Comparison of ENCODE assay signal across 21 cellular contexts in the genomic region with DNA sequence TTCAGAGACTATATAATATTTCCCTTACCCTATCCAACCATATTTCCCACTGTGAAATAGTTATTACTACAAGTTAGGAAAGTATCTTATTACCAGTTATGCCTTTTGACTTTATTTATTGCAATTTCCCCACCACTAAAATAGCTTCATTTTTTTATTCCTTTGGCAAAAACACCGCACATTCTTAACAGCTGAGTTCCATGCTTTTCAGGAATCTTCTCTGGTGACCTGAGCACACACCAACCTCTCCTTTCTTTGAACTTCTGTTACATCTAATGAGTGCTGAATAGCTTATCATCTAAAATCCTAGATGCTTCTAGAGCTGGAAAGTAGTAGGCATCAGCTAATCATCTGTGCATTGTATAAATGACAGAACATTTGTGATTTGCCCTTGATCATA.
A peak's percentile ranks its signal among the peaks of the same experiment; 100 is the strongest.
DNase-seq lines count a peak whose midpoint lies in the region; ATAC-seq, FAIRE-seq and TF ChIP-seq lines count a peak whose summit lies in the region.
"Had no signal": no experiment of that assay in that cellular context is flagged by ENCODE, and none has a peak within 500 bp of the region (broad histone marks: within the 10 kb centered on the region; RNA-seq: fewer than 3 reads in every experiment).

No MANE protein-coding gene starts in this region.

- 0 out of 2 replicates have a peak, but pooled peaks cover 4% of the 10 kb centered on the region for H3F3A ChIP-seq in GM23248 (ENCODE audit: insufficient read depth)

- no peak overlapping the region for H3K4me2 ChIP-seq in GM23248 (ENCODE audit: unreplicated experiment)

- DNase-seq in AG10803 (ENCODE audit: low read depth): peak; percentile 74
- DNase-seq in GM23248: peak; percentile 15
- DNase-seq in astrocyte of the hippocampus (ENCODE audit: low read depth, low spot score): peak; percentile 26
- peak; percentile 17 for DNase-seq in fibroblast of pulmonary artery (ENCODE audit: low read depth)
- no peak for DNase-seq in RCC 7860 (ENCODE audit: low spot score)
- DNase-seq in T1000 (lab: John Stamatoyannopoulos, UW): no peak
- no peak for DNase-seq in posterior vena cava (ENCODE audit: low spot score)
- DNase-seq: DMS 273 treated with DMSO at 0.1 percent for 48 hours; H9; NCI-H1417 treated with DMSO at 0.1 percent for 48 hours; NCI-H1930; NCI-H2171; NCI-H446; NCI-H69; NK-92 treated with Interleukin-12 subunit alpha and Interleukin-12 subunit beta, amount 100 ng/mL, for 24 hours; OCI-M1 had no signal

- peaks cover 53% of the 10 kb centered on the region for H3K79me2 ChIP-seq in GM23248 (ENCODE audit: insufficient read depth)

- no peaks in the 10 kb centered on the region for H3K9me2 ChIP-seq in GM23248 (ENCODE audit: insufficient read depth)

- H3K9ac ChIP-seq in GM23248: no peak overlapping the region

- intact Hi-C loops in posterior vena cava (cut with DNase I): no loop called here

- H3K27me3 ChIP-seq in GM23248 (replicated peaks; ENCODE audit: insufficient read depth): no peaks in the 10 kb centered on the region
- H3K27me3 ChIP-seq: SJSA1 had no signal

- no peaks in the 10 kb centered on the region for H3K9me3 ChIP-seq in GM23248 (ENCODE audit: low read depth)
- H3K9me3 ChIP-seq: SJSA1 had no signal

- no peak for ATAC-seq in GM19455 (IDR thresholded peaks at IDR 0.05; ENCODE audit: unreplicated experiment)

- no peak overlapping the region for H3K27ac ChIP-seq in GM23248
- H3K27ac ChIP-seq: C4-2B, HL-60, RWPE1, SJSA1 had no signal

- H3K36me3 ChIP-seq in GM23248 (ENCODE audit: low read depth): no peaks in the 10 kb centered on the region
- H3K36me3 ChIP-seq: SJSA1 had no signal

- in situ Hi-C loops in GM23248 (cut with MboI): no loop called here

- no peak for FAIRE-seq in RCC 7860 (lab: Jason Lieb, UNC)

- no peak overlapping the region for H3K4me3 ChIP-seq in AG10803 (ENCODE audit: low read length)
- no peak overlapping the region for H3K4me3 ChIP-seq in GM23248
- H3K4me3 ChIP-seq in fibroblast of pulmonary artery (replicated peaks; ENCODE audit: low read depth, low read length): no peak overlapping the region
- H3K4me3 ChIP-seq: SJSA1 had no signal

- 0 out of 2 replicates have a peak, but pooled peaks cover 10% of the 10 kb centered on the region for H4K20me1 ChIP-seq in GM23248 (ENCODE audit: insufficient read depth)

- H2AFZ ChIP-seq in GM23248: no peak overlapping the region

- TF ChIP-seq CTCF in AG10803 (conservative IDR thresholded peaks at IDR 0.05; ENCODE audit: low read length) (no peak), fibroblast of pulmonary artery (IDR thresholded peaks at IDR 0.05; ENCODE audit: low read length, missing control alignments) (no peak)

- 94 to 96% methylated on average over 1 of the region's 1 CpG for WGBS in GM23248 (ENCODE audit: low coverage in 1 of 2, low lambda C conversion rate in 2 of 2, missing lambda C conversion rate in 2 of 2), 2 experiments

- H3K4me1 ChIP-seq in GM23248 (ENCODE audit: insufficient read depth): peaks cover 19% of the 10 kb centered on the region
- H3K4me1 ChIP-seq: SJSA1 had no signal

Comparison
In these comparisons a context has a peak if more than half of its experiments do, and no peak if none do; other contexts are left out.
1. DNase-seq: peak in AG10803 (single experiment), GM23248 (single experiment), astrocyte of the hippocampus (single experiment) and fibroblast of pulmonary artery (single experiment); none in RCC 7860 (single experiment), T1000 (single experiment) and posterior vena cava (single experiment).